Comparison of ENCODE assay signal across 1 cellular context in the genomic region with DNA sequence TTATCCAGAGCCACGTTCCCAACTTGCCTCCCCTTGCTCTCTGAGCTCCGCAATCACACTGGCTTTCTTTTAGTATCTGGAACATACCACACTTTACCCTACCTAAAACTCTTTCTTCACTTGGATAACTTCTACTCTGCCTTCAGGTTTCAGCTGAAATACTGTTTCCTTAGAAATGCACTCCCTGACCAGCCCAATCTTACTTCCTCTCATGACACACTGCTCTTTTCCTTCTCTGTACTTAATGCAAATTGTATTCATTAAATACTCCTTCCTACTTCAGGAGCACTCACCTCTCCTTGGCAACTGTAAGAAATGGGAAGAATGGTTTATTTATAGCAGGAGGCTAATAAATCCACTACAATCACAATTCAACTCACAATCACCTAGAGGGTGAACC.
TF ChIP-seq lines count a peak whose summit lies in the region.

No MANE protein-coding gene starts in this region.

TF ChIP-seq in SK-N-SH treated with all-trans-retinoic acid at 6 μM for 48 hours, 23 proteins besides CTCF, POLR2A, EP300 and RAD21:
- TF ChIP-seq OSR1 (CRISPR knock-in tag; IDR thresholded peaks at IDR 0.05) (no peak), PATZ1 (CRISPR knock-in tag; IDR thresholded peaks at IDR 0.05; ENCODE audit: borderline replicate concordance) (no peak), TOX (CRISPR knock-in tag; IDR thresholded peaks at IDR 0.05; ENCODE audit: borderline replicate concordance) (no peak), ZC3H10 (CRISPR knock-in tag; IDR thresholded peaks at IDR 0.05) (no peak)
- TF ChIP-seq, protein P1, sequence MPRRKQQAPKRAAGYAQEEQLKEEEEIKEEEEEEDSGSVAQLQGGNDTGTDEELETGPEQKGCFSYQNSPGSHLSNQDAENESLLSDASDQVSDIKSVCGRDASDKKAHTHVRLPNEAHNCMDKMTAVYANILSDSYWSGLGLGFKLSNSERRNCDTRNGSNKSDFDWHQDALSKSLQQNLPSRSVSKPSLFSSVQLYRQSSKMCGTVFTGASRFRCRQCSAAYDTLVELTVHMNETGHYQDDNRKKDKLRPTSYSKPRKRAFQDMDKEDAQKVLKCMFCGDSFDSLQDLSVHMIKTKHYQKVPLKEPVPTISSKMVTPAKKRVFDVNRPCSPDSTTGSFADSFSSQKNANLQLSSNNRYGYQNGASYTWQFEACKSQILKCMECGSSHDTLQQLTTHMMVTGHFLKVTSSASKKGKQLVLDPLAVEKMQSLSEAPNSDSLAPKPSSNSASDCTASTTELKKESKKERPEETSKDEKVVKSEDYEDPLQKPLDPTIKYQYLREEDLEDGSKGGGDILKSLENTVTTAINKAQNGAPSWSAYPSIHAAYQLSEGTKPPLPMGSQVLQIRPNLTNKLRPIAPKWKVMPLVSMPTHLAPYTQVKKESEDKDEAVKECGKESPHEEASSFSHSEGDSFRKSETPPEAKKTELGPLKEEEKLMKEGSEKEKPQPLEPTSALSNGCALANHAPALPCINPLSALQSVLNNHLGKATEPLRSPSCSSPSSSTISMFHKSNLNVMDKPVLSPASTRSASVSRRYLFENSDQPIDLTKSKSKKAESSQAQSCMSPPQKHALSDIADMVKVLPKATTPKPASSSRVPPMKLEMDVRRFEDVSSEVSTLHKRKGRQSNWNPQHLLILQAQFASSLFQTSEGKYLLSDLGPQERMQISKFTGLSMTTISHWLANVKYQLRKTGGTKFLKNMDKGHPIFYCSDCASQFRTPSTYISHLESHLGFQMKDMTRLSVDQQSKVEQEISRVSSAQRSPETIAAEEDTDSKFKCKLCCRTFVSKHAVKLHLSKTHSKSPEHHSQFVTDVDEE (CRISPR knock-in tag; IDR thresholded peaks at IDR 0.05) = no peak
